Comparison of ENCODE assay signal across 1 cellular context in the genomic region with DNA sequence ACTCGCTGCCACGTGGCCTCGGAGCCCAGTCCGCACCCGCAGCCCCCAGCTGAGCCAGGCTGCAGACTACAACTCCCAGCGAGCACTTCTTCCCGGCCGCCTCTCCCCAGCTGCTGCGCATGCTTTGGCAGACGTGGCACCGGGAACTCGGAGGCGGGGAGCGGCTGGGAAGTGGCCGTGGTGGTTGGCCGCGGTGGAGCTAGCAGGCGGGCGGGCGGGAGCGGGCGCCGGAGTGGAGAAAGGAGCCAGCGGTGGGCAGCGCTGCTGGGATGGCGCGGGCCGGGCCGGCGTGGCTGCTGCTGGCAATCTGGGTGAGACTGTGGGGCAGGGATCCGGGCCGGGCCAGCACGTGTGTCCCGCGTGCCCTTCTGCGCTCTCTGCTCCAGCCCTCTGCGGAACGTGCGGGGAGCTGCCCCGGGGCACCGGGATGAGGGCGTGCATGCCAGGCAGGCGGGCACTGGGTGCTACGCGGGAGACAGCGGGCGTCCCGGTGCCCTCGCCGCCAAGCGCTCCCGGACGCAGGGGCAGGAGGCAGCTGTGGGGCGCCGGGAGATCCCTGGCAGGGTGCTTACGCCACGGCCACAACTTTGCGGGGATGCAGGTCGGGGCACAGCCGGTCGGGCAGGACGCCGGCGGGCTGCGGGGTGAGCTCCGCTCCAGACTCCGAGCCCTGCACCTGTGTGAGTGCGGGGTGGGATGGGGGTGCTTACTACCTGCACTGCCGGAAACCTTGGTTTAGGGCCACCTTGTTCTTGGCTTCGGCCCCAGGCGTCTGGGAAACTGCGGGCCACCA.
A peak's percentile ranks its signal among the peaks of the same experiment; 100 is the strongest.
TF ChIP-seq lines count a peak whose summit lies in the region.

A gene (plus strand): TSS at position 130 of the 793 bp plus-strand sequence. CDS start 140 bp downstream, at position 270.

TF ChIP-seq in HepG2, 621 proteins besides CTCF, POLR2A, EP300 and RAD21 (continued from another document and continues in another):
- TF ChIP-seq, protein P1, sequence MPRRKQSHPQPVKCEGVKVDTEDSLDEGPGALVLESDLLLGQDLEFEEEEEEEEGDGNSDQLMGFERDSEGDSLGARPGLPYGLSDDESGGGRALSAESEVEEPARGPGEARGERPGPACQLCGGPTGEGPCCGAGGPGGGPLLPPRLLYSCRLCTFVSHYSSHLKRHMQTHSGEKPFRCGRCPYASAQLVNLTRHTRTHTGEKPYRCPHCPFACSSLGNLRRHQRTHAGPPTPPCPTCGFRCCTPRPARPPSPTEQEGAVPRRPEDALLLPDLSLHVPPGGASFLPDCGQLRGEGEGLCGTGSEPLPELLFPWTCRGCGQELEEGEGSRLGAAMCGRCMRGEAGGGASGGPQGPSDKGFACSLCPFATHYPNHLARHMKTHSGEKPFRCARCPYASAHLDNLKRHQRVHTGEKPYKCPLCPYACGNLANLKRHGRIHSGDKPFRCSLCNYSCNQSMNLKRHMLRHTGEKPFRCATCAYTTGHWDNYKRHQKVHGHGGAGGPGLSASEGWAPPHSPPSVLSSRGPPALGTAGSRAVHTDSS (CRISPR knock-in tag; conservative IDR thresholded peaks at IDR 0.05), result no peak
- TF ChIP-seq SNRNP70 (IDR thresholded peaks at IDR 0.05; ENCODE audit: low read depth, low read length), result no peak
- TF ChIP-seq BRD4 (CRISPR knock-in tag; IDR thresholded peaks at IDR 0.05), result peak; percentile 82; the same call in 1 of the 2 replicates
- no peak for TF ChIP-seq POLR2AphosphoS2 (IDR thresholded peaks at IDR 0.05; ENCODE audit: low read depth, low read length)
- TF ChIP-seq IRF2 (CRISPR knock-in tag; IDR thresholded peaks at IDR 0.05), result peak; percentile 80
- TF ChIP-seq SSRP1 (CRISPR knock-in tag; IDR thresholded peaks at IDR 0.05), result no peak
- TF ChIP-seq ZNF253 (CRISPR knock-in tag; IDR thresholded peaks at IDR 0.05; ENCODE audit: borderline replicate concordance), result no peak
- TF ChIP-seq ZNF563 (CRISPR knock-in tag; IDR thresholded peaks at IDR 0.05), result peak; percentile 92
- peak; percentile 67 for TF ChIP-seq ETV6 (CRISPR knock-in tag; conservative IDR thresholded peaks at IDR 0.05)
- TF ChIP-seq, protein P2, sequence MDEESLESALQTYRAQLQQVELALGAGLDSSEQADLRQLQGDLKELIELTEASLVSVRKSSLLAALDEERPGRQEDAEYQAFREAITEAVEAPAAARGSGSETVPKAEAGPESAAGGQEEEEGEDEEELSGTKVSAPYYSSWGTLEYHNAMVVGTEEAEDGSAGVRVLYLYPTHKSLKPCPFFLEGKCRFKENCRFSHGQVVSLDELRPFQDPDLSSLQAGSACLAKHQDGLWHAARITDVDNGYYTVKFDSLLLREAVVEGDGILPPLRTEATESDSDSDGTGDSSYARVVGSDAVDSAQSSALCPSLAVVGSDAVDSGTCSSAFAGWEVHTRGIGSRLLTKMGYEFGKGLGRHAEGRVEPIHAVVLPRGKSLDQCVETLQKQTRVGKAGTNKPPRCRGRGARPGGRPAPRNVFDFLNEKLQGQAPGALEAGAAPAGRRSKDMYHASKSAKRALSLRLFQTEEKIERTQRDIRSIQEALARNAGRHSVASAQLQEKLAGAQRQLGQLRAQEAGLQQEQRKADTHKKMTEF (CRISPR knock-in tag; IDR thresholded peaks at IDR 0.05), result peak; percentile 90
- no peak for TF ChIP-seq ZNF20 (CRISPR knock-in tag; IDR thresholded peaks at IDR 0.05)
- TF ChIP-seq CHD2 (IDR thresholded peaks at IDR 0.05; ENCODE audit: low read depth, low read length), result no peak
- 0 out of 2 replicates have a peak, but pooled peaks have one; percentile 68 for TF ChIP-seq TP53 (CRISPR knock-in tag; conservative IDR thresholded peaks at IDR 0.05)
- peak; percentile 92; the same call in 1 of the 2 replicates for TF ChIP-seq ZNF782 (CRISPR knock-in tag; IDR thresholded peaks at IDR 0.05; ENCODE audit: borderline replicate concordance)
- TF ChIP-seq RFXAP (CRISPR knock-in tag; IDR thresholded peaks at IDR 0.05; ENCODE audit: borderline replicate concordance), result peak; percentile 51; the same call in 1 of the 2 replicates
- TF ChIP-seq TEAD3 (CRISPR knock-in tag; optimal IDR thresholded peaks at IDR 0.05; ENCODE audit: borderline replicate concordance), result no peak
- TF ChIP-seq ZFP36L1 (CRISPR knock-in tag; IDR thresholded peaks at IDR 0.05), result 0 out of 2 replicates have a peak, but pooled peaks have one; percentile 29
- no peak for TF ChIP-seq REXO4 (CRISPR knock-in tag; IDR thresholded peaks at IDR 0.05; ENCODE audit: borderline replicate concordance)
- TF ChIP-seq ZNF17 (CRISPR knock-in tag; IDR thresholded peaks at IDR 0.05), result no peak
- no peak for TF ChIP-seq ZFAT (CRISPR knock-in tag; conservative IDR thresholded peaks at IDR 0.05)
- TF ChIP-seq FOXM1 (CRISPR knock-in tag; IDR thresholded peaks at IDR 0.05), result no peak
- TF ChIP-seq ZNF282 (IDR thresholded peaks at IDR 0.05; ENCODE audit: partially characterized antibody), result no peak
- TF ChIP-seq CEBPG (CRISPR knock-in tag; IDR thresholded peaks at IDR 0.05), result no peak
- TF ChIP-seq, protein P3, sequence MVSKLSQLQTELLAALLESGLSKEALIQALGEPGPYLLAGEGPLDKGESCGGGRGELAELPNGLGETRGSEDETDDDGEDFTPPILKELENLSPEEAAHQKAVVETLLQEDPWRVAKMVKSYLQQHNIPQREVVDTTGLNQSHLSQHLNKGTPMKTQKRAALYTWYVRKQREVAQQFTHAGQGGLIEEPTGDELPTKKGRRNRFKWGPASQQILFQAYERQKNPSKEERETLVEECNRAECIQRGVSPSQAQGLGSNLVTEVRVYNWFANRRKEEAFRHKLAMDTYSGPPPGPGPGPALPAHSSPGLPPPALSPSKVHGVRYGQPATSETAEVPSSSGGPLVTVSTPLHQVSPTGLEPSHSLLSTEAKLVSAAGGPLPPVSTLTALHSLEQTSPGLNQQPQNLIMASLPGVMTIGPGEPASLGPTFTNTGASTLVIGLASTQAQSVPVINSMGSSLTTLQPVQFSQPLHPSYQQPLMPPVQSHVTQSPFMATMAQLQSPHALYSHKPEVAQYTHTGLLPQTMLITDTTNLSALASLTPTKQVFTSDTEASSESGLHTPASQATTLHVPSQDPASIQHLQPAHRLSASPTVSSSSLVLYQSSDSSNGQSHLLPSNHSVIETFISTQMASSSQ (IDR thresholded peaks at IDR 0.05; ENCODE audit: low read depth), result no peak
- TF ChIP-seq, protein P3 (CRISPR knock-in tag; IDR thresholded peaks at IDR 0.05; ENCODE audit: borderline replicate concordance), result peak; percentile 66; the same call in 1 of the 2 replicates
- TF ChIP-seq HHEX (CRISPR knock-in tag; IDR thresholded peaks at IDR 0.05), result no peak
- TF ChIP-seq, protein P4, sequence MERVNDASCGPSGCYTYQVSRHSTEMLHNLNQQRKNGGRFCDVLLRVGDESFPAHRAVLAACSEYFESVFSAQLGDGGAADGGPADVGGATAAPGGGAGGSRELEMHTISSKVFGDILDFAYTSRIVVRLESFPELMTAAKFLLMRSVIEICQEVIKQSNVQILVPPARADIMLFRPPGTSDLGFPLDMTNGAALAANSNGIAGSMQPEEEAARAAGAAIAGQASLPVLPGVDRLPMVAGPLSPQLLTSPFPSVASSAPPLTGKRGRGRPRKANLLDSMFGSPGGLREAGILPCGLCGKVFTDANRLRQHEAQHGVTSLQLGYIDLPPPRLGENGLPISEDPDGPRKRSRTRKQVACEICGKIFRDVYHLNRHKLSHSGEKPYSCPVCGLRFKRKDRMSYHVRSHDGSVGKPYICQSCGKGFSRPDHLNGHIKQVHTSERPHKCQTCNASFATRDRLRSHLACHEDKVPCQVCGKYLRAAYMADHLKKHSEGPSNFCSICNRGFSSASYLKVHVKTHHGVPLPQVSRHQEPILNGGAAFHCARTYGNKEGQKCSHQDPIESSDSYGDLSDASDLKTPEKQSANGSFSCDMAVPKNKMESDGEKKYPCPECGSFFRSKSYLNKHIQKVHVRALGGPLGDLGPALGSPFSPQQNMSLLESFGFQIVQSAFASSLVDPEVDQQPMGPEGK (CRISPR knock-in tag; IDR thresholded peaks at IDR 0.05), result peak; percentile 96
- TF ChIP-seq ZNF484 (CRISPR knock-in tag; IDR thresholded peaks at IDR 0.05; ENCODE audit: borderline replicate concordance, low read depth), result no peak
- TF ChIP-seq ZNF101 (CRISPR knock-in tag; IDR thresholded peaks at IDR 0.05; ENCODE audit: borderline replicate concordance, low read depth), result no peak
- peak; percentile 63; the same call in 1 of the 2 replicates for TF ChIP-seq ZNF709 (CRISPR knock-in tag; IDR thresholded peaks at IDR 0.05)
- TF ChIP-seq, protein P5, sequence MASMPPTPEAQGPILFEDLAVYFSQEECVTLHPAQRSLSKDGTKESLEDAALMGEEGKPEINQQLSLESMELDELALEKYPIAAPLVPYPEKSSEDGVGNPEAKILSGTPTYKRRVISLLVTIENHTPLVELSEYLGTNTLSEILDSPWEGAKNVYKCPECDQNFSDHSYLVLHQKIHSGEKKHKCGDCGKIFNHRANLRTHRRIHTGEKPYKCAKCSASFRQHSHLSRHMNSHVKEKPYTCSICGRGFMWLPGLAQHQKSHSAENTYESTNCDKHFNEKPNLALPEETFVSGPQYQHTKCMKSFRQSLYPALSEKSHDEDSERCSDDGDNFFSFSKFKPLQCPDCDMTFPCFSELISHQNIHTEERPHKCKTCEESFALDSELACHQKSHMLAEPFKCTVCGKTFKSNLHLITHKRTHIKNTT (CRISPR knock-in tag; IDR thresholded peaks at IDR 0.05), result no peak
- TF ChIP-seq ZNF768 (CRISPR knock-in tag; IDR thresholded peaks at IDR 0.05), result peak; percentile 48; the same call in 1 of the 2 replicates
- no peak for TF ChIP-seq ZBTB21 (CRISPR knock-in tag; IDR thresholded peaks at IDR 0.05)
- TF ChIP-seq, protein P6, sequence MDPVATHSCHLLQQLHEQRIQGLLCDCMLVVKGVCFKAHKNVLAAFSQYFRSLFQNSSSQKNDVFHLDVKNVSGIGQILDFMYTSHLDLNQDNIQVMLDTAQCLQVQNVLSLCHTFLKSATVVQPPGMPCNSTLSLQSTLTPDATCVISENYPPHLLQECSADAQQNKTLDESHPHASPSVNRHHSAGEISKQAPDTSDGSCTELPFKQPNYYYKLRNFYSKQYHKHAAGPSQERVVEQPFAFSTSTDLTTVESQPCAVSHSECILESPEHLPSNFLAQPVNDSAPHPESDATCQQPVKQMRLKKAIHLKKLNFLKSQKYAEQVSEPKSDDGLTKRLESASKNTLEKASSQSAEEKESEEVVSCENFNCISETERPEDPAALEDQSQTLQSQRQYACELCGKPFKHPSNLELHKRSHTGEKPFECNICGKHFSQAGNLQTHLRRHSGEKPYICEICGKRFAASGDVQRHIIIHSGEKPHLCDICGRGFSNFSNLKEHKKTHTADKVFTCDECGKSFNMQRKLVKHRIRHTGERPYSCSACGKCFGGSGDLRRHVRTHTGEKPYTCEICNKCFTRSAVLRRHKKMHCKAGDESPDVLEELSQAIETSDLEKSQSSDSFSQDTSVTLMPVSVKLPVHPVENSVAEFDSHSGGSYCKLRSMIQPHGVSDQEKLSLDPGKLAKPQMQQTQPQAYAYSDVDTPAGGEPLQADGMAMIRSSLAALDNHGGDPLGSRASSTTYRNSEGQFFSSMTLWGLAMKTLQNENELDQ (CRISPR knock-in tag; IDR thresholded peaks at IDR 0.05; ENCODE audit: borderline replicate concordance), result no peak
- peak; percentile 33; the same call in 1 of the 2 replicates for TF ChIP-seq ZFP37 (CRISPR knock-in tag; IDR thresholded peaks at IDR 0.05; ENCODE audit: borderline replicate concordance)
- no peak for TF ChIP-seq ZNF670 (CRISPR knock-in tag; IDR thresholded peaks at IDR 0.05; ENCODE audit: borderline replicate concordance)
- no peak; the same call in 1 of the 2 replicates for TF ChIP-seq ZNF557 (CRISPR knock-in tag; IDR thresholded peaks at IDR 0.05)
- no peak for TF ChIP-seq DPF2 (CRISPR knock-in tag; IDR thresholded peaks at IDR 0.05; ENCODE audit: borderline replicate concordance, low read depth)
- peak; percentile 34; the same call in 1 of the 2 replicates for TF ChIP-seq ZNF274 (CRISPR knock-in tag; IDR thresholded peaks at IDR 0.05)
- peak; percentile 60; the same call in 1 of the 2 replicates for TF ChIP-seq KDM4B (CRISPR knock-in tag; IDR thresholded peaks at IDR 0.05)
- TF ChIP-seq, protein P7, sequence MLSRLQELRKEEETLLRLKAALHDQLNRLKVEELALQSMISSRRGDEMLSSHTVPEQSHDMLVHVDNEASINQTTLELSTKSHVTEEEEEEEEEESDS (CRISPR knock-in tag; IDR thresholded peaks at IDR 0.05; ENCODE audit: borderline replicate concordance), result no peak
- no peak for TF ChIP-seq TCF7 (IDR thresholded peaks at IDR 0.05; ENCODE audit: low read depth)
- peak; percentile 93 for TF ChIP-seq MXD4 (CRISPR knock-in tag; IDR thresholded peaks at IDR 0.05)
- peak; percentile 85 for TF ChIP-seq ZNF547 (CRISPR knock-in tag; IDR thresholded peaks at IDR 0.05)
- TF ChIP-seq FOXA1 (IDR thresholded peaks at IDR 0.05), result no peak
- TF ChIP-seq FOXA1 (CRISPR knock-in tag; IDR thresholded peaks at IDR 0.05), result no peak
- TF ChIP-seq ZNF83 (CRISPR knock-in tag; IDR thresholded peaks at IDR 0.05; ENCODE audit: borderline replicate concordance), result no peak
- peak; percentile 19; the same call in 1 of the 2 replicates for TF ChIP-seq NFKBIZ (CRISPR knock-in tag; IDR thresholded peaks at IDR 0.05)
- peak; percentile 70; the same call in 1 of the 2 replicates for TF ChIP-seq ZNF780A (CRISPR knock-in tag; IDR thresholded peaks at IDR 0.05)
- TF ChIP-seq, protein P8, sequence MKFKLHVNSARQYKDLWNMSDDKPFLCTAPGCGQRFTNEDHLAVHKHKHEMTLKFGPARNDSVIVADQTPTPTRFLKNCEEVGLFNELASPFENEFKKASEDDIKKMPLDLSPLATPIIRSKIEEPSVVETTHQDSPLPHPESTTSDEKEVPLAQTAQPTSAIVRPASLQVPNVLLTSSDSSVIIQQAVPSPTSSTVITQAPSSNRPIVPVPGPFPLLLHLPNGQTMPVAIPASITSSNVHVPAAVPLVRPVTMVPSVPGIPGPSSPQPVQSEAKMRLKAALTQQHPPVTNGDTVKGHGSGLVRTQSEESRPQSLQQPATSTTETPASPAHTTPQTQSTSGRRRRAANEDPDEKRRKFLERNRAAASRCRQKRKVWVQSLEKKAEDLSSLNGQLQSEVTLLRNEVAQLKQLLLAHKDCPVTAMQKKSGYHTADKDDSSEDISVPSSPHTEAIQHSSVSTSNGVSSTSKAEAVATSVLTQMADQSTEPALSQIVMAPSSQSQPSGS (CRISPR knock-in tag; IDR thresholded peaks at IDR 0.05), result peak; percentile 70; the same call in 1 of the 2 replicates
- no peak for TF ChIP-seq ZNF496 (CRISPR knock-in tag; IDR thresholded peaks at IDR 0.05; ENCODE audit: insufficient replicate concordance)
- no peak for TF ChIP-seq ZNF235 (CRISPR knock-in tag; IDR thresholded peaks at IDR 0.05; ENCODE audit: borderline replicate concordance)
- TF ChIP-seq ZNF616 (CRISPR knock-in tag; IDR thresholded peaks at IDR 0.05; ENCODE audit: low read depth), result peak; percentile 86; the same call in 1 of the 2 replicates
- 0 out of 2 replicates have a peak, but pooled peaks have one; percentile 66 for TF ChIP-seq HOXA5 (CRISPR knock-in tag; IDR thresholded peaks at IDR 0.05)
- TF ChIP-seq ZNF33A (CRISPR knock-in tag; IDR thresholded peaks at IDR 0.05; ENCODE audit: borderline replicate concordance), result no peak
